In genomic region chr2:85751300-85751575, GRCh38 we compare ENCODE assay signal across 1 cellular context.
TF ChIP-seq lines count a peak whose summit lies in the region.

No MANE protein-coding gene starts in this region.

TF ChIP-seq in H1, 55 proteins besides CTCF, POLR2A, EP300 and RAD21:
- no peak for TF ChIP-seq EZH2 (IDR thresholded peaks at IDR 0.05; ENCODE audit: low read depth, low read length, severe bottlenecking)
- TF ChIP-seq RXRA (IDR thresholded peaks at IDR 0.05; ENCODE audit: insufficient read depth, low read depth, low read length): no peak
